In genomic region chr2:130531667-130532066, GRCh38 we compare ENCODE assay signal across 10 cellular contexts. TPM values are rescaled to one million over a fixed set of nuclear protein-coding genes. Genes with fewer than 3 reads are reported as not detected.
"Had no signal": no experiment of that assay in that cellular context is flagged by ENCODE, and none has a peak within 500 bp of the region (broad histone marks: within the 10 kb centered on the region; RNA-seq: fewer than 3 reads in every experiment).

No MANE protein-coding gene starts in this region.

RNA-seq across cellular contexts. Expression of gene CFC1B, which starts 10.6 kb away (rescaled TPM):
- total RNA-seq: activated CD4-positive, alpha-beta T cell treated with anti-CD3 and anti-CD28 coated beads, Interleukin-2, amount 10 ng/mL, durations not matched to agents 24 days and 14 days; activated CD8-positive, alpha-beta T cell treated with anti-CD3 and anti-CD28 coated beads, Interleukin-2, amount 10 ng/mL, durations not matched to agents 7 days and 5 days; bronchial epithelial cell; cerebellum; esophagus mucosa; gastrocnemius medialis; lower lobe of right lung; mesenteric fat pad; right lobe of liver; upper lobe of right lung had no signal

RNA-seq across cellular contexts. Expression of gene POTEI, which starts 22.5 kb away (rescaled TPM):
- total RNA-seq: activated CD4-positive, alpha-beta T cell treated with anti-CD3 and anti-CD28 coated beads, Interleukin-2, amount 10 ng/mL, durations not matched to agents 24 days and 14 days; activated CD8-positive, alpha-beta T cell treated with anti-CD3 and anti-CD28 coated beads, Interleukin-2, amount 10 ng/mL, durations not matched to agents 7 days and 5 days; bronchial epithelial cell; esophagus mucosa; gastrocnemius medialis; mesenteric fat pad; right lobe of liver; upper lobe of right lung had no signal
